In genomic region chr7:157561816-157562410, GRCh38 we compare ENCODE assay signal across 13 cellular contexts.
DNase-seq lines count a peak whose midpoint lies in the region; ATAC-seq and TF ChIP-seq lines count a peak whose summit lies in the region.
"Had no signal": no experiment of that assay in that cellular context is flagged by ENCODE, and none has a peak within 500 bp of the region (broad histone marks: within the 10 kb centered on the region; RNA-seq: fewer than 3 reads in every experiment).

No MANE protein-coding gene starts in this region.

- H4K20me1 ChIP-seq in BLaER1 treated with 17β-estradiol and CSF1 and Interleukin-3, amounts not matched to agents 10 nM and 100 nM = peaks cover 0 to 23% (median 4%) of the 10 kb centered on the region in 11 experiments; a peak in 3 of 22 replicates

- WGBS in aorta, 2 donors = 86% methylated on average over 13 of the region's 13 CpGs

- H3K27me3 ChIP-seq in BLaER1 treated with 17β-estradiol and CSF1 and Interleukin-3, amounts not matched to agents 10 nM and 100 nM = peaks cover 0 to 28% (median 0%) of the 10 kb centered on the region in 11 experiments; a peak in 6 of 22 replicates
- H3K27me3 ChIP-seq in left lung (no peaks in the 10 kb centered on the region), aorta (ENCODE audit: control insufficient read depth in 1 of 2, insufficient read depth in 2 of 2, low read length in 1 of 2) (no peaks in the 10 kb centered on the region)
- H3K27me3 ChIP-seq: BE2C had no signal

- ATAC-seq in left lung (no peak), aorta (ENCODE audit: low FRiP score) (no peak)
- ATAC-seq: HepG2 had no signal

- H3K4me3 ChIP-seq in BLaER1 treated with 17β-estradiol and CSF1 and Interleukin-3, amounts not matched to agents 10 nM and 100 nM = no peak overlapping the region
- H3K4me3 ChIP-seq in NB4 (ENCODE audit: low read depth, low read length) = peak overlapping the region; percentile 73
- no peak overlapping the region for H3K4me3 ChIP-seq in left lung
- H3K4me3 ChIP-seq in aorta (ENCODE audit: low read length in 2 of 2) = no peak overlapping the region
- H3K4me3 ChIP-seq: A549, HAP-1 had no signal

- TF ChIP-seq POLR2A in NB4 (IDR thresholded peaks at IDR 0.05; ENCODE audit: extremely low read depth, insufficient read length) = no peak

- H3K9ac ChIP-seq in BLaER1 treated with 17β-estradiol and CSF1 and Interleukin-3, amounts not matched to agents 10 nM and 100 nM = 0 out of 22 replicates have a peak overlapping the region, but pooled peaks of 1 of the 11 experiments have one; percentile 37

- H3K9me3 ChIP-seq in BLaER1 treated with 17β-estradiol and CSF1 and Interleukin-3, amounts not matched to agents 10 nM and 100 nM (replicated peaks in 1 of 11) = peaks cover 6 to 27% (median 15%) of the 10 kb centered on the region in 11 experiments; a peak in 20 of 22 replicates
- H3K9me3 ChIP-seq in left lung (peaks cover 0 to 1% of the 10 kb centered on the region in 2 donors), aorta (ENCODE audit: control insufficient read depth, low read length) (no peaks in the 10 kb centered on the region)
- H3K9me3 ChIP-seq: A549, BE2C, Caco-2 had no signal

- TF ChIP-seq CTCF in NB4 (IDR thresholded peaks at IDR 0.05; ENCODE audit: low read depth, low read length) (no peak), left lung (IDR thresholded peaks at IDR 0.05) (no peak)

- DNase-seq in NB4 (ENCODE audit: low read depth) (no peak), left lung (peak; percentile 15 to 51), aorta (peak; percentile 20 to 55), mesenteric fat pad (ENCODE audit: low spot score) (no peak), hippocampal formation (lab: John Stamatoyannopoulos, UW) (no peak)
- DNase-seq: BE2C, Caco-2, DND-41, GDM1 had no signal

- no peaks in the 10 kb centered on the region for H3K36me3 ChIP-seq in BLaER1 treated with 17β-estradiol and CSF1 and Interleukin-3, amounts not matched to agents 10 nM and 100 nM
- no peaks in the 10 kb centered on the region for H3K36me3 ChIP-seq in left lung
- H3K36me3 ChIP-seq in aorta (ENCODE audit: control insufficient read depth in 1 of 2, insufficient read depth in 2 of 2, low read length in 1 of 2) = no peaks in the 10 kb centered on the region
- H3K36me3 ChIP-seq: BE2C, HAP-1 had no signal

- H3K4me1 ChIP-seq in BLaER1 treated with 17β-estradiol and CSF1 and Interleukin-3, amounts not matched to agents 10 nM and 100 nM = peaks cover 11 to 45% (median 38%) of the 10 kb centered on the region in 10 experiments
- H3K4me1 ChIP-seq in left lung = no peaks in the 10 kb centered on the region
- no peaks in the 10 kb centered on the region for H3K4me1 ChIP-seq in aorta (ENCODE audit: control insufficient read depth in 1 of 2, insufficient read depth in 2 of 2, low read length in 2 of 2)
- H3K4me1 ChIP-seq: A549, BE2C, Caco-2, HAP-1 had no signal

- peak overlapping the region in 9 of 11 experiments; percentile 52 to 87 (median 72); a peak in 16 of 22 replicates for H3K4me2 ChIP-seq in BLaER1 treated with 17β-estradiol and CSF1 and Interleukin-3, amounts not matched to agents 10 nM and 100 nM
- H3K4me2 ChIP-seq: A549 had no signal

- intact Hi-C loops in left lung (cut with DNase I) = no loop called here
- intact Hi-C loops in aorta (cut with DNase I) = no loop called here

- no peak overlapping the region for H3K27ac ChIP-seq in BLaER1 treated with 17β-estradiol and CSF1 and Interleukin-3, amounts not matched to agents 10 nM and 100 nM
- no peak overlapping the region for H3K27ac ChIP-seq in left lung
- H3K27ac ChIP-seq in aorta (ENCODE audit: low read depth in 1 of 2, low read length in 2 of 2) = no peak overlapping the region
- H3K27ac ChIP-seq: A549 had no signal

Comparison
In these comparisons a context has a peak if more than half of its experiments do, and no peak if none do; other contexts are left out.
1. DNase-seq: peak in left lung (2 of 2) and aorta (2 of 2); none in NB4 (single experiment), mesenteric fat pad (single experiment) and hippocampal formation (0 of 2).